ENCODE assay signal across 24 cellular contexts in genomic region chr3:29942297-29942696, GRCh38.
"Had no signal": no experiment of that assay in that cellular context is flagged by ENCODE, and none has a peak within 500 bp of the region (broad histone marks: within the 10 kb centered on the region; RNA-seq: fewer than 3 reads in every experiment).

No MANE protein-coding gene starts in this region.

- H3K36me3 Mint-ChIP-seq: immature natural killer cell; memory B cell; naive thymus-derived CD4-positive, alpha-beta T cell had no signal

- H3K27me3 ChIP-seq: dorsolateral prefrontal cortex, esophagus muscularis mucosa, foreskin keratinocyte, gastroesophageal sphincter, heart left ventricle, hepatocyte, left lung had no signal

- H3K4me2 ChIP-seq: hepatocyte had no signal

- H3K4me3 Mint-ChIP-seq: immature natural killer cell; memory B cell; naive thymus-derived CD4-positive, alpha-beta T cell had no signal

- ATAC-seq: foreskin keratinocyte; gastroesophageal sphincter; heart left ventricle; left cardiac atrium; left lung; left ventricle myocardium superior; naive thymus-derived CD4-positive, alpha-beta T cell had no signal

- H3K9me3 Mint-ChIP-seq: memory B cell had no signal

- H3K4me1 Mint-ChIP-seq: immature natural killer cell; naive thymus-derived CD4-positive, alpha-beta T cell had no signal

- DNase-seq: dermis blood vessel endothelial cell; dorsolateral prefrontal cortex; effector CD4-positive, alpha-beta T cell; effector memory CD4-positive, alpha-beta T cell; foreskin keratinocyte; heart left ventricle; hypothalamus; immature natural killer cell; islet precursor cell; kidney; kidney glomerular epithelial cell; left cardiac atrium; left lung; left ventricle myocardium superior; mammary epithelial cell; mesendoderm; midbrain; naive thymus-derived CD4-positive, alpha-beta T cell had no signal

- H3K27ac ChIP-seq: coronary artery, dorsolateral prefrontal cortex, esophagus muscularis mucosa, foreskin keratinocyte, gastroesophageal sphincter, heart left ventricle, hepatocyte, left lung had no signal

- H3K36me3 ChIP-seq: esophagus muscularis mucosa, gastroesophageal sphincter, left lung had no signal

- H3K79me2 ChIP-seq: hepatocyte had no signal

- H3K4me3 ChIP-seq: coronary artery, dorsolateral prefrontal cortex, esophagus muscularis mucosa, gastroesophageal sphincter, heart left ventricle, hepatocyte, left lung, lung had no signal

- H3K9me3 ChIP-seq: esophagus muscularis mucosa, gastroesophageal sphincter, heart left ventricle, left lung had no signal

- H3K27ac Mint-ChIP-seq: immature natural killer cell; memory B cell; naive thymus-derived CD4-positive, alpha-beta T cell had no signal

- H3K4me1 ChIP-seq: left lung had no signal

- H2AFZ ChIP-seq: hepatocyte had no signal
